Comparison of ENCODE assay signal across 17 cellular contexts in the genomic region with DNA sequence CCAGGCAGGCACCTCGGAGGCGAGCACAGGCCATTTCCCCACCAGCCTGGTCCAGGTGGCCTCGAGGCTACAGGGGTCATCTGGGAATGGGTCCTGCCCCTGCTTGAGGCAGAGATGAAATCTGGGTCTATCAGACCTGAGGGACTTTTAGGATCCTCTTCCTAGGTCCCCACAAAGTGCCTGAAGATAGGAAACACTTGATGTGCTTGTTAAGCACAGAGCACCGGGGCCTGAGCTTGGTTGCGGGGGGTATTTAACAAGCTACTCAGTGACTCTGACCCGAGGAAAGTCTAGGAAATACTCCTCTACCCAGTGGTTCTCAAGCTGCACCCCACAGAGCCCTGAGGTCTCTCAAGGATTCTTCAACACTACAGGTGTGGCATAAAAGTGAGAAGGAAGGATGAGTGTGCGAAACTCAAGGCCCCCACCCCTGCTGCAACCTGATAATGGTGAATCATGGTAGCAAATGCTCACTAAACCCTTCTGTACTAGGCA.
DNase-seq lines count a peak whose midpoint lies in the region; ATAC-seq, FAIRE-seq and TF ChIP-seq lines count a peak whose summit lies in the region.
"Had no signal": no experiment of that assay in that cellular context is flagged by ENCODE, and none has a peak within 500 bp of the region (broad histone marks: within the 10 kb centered on the region; RNA-seq: fewer than 3 reads in every experiment).

No MANE protein-coding gene starts in this region.

- TF ChIP-seq CTCF in left ventricle myocardium inferior (IDR thresholded peaks at IDR 0.05; ENCODE audit: borderline replicate concordance) (no peak), esophagus muscularis mucosa (IDR thresholded peaks at IDR 0.05) (no peak), pancreas (IDR thresholded peaks at IDR 0.05) (no peak), uterus (IDR thresholded peaks at IDR 0.05) (no peak), CD14-positive monocyte (IDR thresholded peaks at IDR 0.05) (no peak)

- no peak for TF ChIP-seq POLR2A in esophagus muscularis mucosa (IDR thresholded peaks at IDR 0.05; ENCODE audit: low read depth)
- no peak for TF ChIP-seq POLR2A in uterus (IDR thresholded peaks at IDR 0.05)

- WGBS in esophagus muscularis mucosa = 80% methylated on average over 7 of the region's 7 CpGs
- WGBS in pancreas, 2 donors = 59 to 77% methylated on average over 7 of the region's 7 CpGs

- TF ChIP-seq EP300 in esophagus muscularis mucosa (IDR thresholded peaks at IDR 0.05) = no peak

- H3K9me3 Mint-ChIP-seq in T-helper 2 cell treated with Interferon-gamma antibody and Interleukin-4, amounts not matched to agents 5 μg/mL and 100 μg/mL, for 36 hours = no peaks in the 10 kb centered on the region
- H3K9me3 Mint-ChIP-seq in CD14-positive monocyte = peaks cover 0 to 3% (median 0%) of the 10 kb centered on the region in 7 donors
- H3K9me3 Mint-ChIP-seq: HFFc6 had no signal

- H3K36me3 ChIP-seq in left ventricle myocardium inferior (no peaks in the 10 kb centered on the region), esophagus muscularis mucosa (no peaks in the 10 kb centered on the region), pancreas (no peaks in the 10 kb centered on the region), uterus (no peaks in the 10 kb centered on the region)
- H3K36me3 ChIP-seq: MG63 had no signal

- ATAC-seq in Right ventricle myocardium superior (ENCODE audit: poor library complexity) = no peak
- ATAC-seq in pancreas = peak in 1 of 4 donors; percentile 15
- ATAC-seq: Panc1 had no signal

- H3K27ac Mint-ChIP-seq in T-helper 2 cell treated with Interferon-gamma antibody and Interleukin-4, amounts not matched to agents 5 μg/mL and 100 μg/mL, for 36 hours = no peak overlapping the region
- no peak overlapping the region for H3K27ac Mint-ChIP-seq in CD14-positive monocyte
- H3K27ac Mint-ChIP-seq: B cell, HFFc6 had no signal

- H3K9me3 ChIP-seq in left ventricle myocardium inferior (replicated peaks) (no peaks in the 10 kb centered on the region), esophagus muscularis mucosa (no peaks in the 10 kb centered on the region), pancreas (no peaks in the 10 kb centered on the region), uterus (no peaks in the 10 kb centered on the region)
- H3K9me3 ChIP-seq: MG63 had no signal

- intact Hi-C loops in left ventricle myocardium inferior (cut with micrococcal nuclease) (no loop called here), Right ventricle myocardium superior (cut with DNase I) (no loop called here), esophagus muscularis mucosa (cut with DNase I) (no loop called here), pancreas (cut with DNase I) (no loop called here), uterus (cut with DNase I; ENCODE audit: low total_unique reads) (loop anchor here (10.0 kb wide), 1 partner anchor 140 kb away; no protein-coding TSS in a partner anchor), CD14-positive monocyte (cut with micrococcal nuclease) (no loop called here)

- H3K27ac ChIP-seq in left ventricle myocardium inferior (replicated peaks) (peak overlapping the region; percentile 48), esophagus muscularis mucosa (replicated peaks in 1 of 4) (peak overlapping the region in 3 of 4 donors; percentile 15 to 66 (median 44)), pancreas (peak overlapping the region; percentile 35 to 80 (median 58)), uterus (peak overlapping the region; percentile 83 to 88)

- no peaks in the 10 kb centered on the region for H3K36me3 Mint-ChIP-seq in T-helper 2 cell treated with Interferon-gamma antibody and Interleukin-4, amounts not matched to agents 5 μg/mL and 100 μg/mL, for 36 hours (ENCODE audit: low read depth)
- no peaks in the 10 kb centered on the region for H3K36me3 Mint-ChIP-seq in CD14-positive monocyte

- H3K4me1 ChIP-seq in left ventricle myocardium inferior (peaks cover 44% of the 10 kb centered on the region), esophagus muscularis mucosa (peaks cover 0 to 34% (median 31%) of the 10 kb centered on the region in 4 donors), pancreas (peaks cover 7 to 21% (median 15%) of the 10 kb centered on the region in 3 donors), uterus (no peaks in the 10 kb centered on the region)

- H3K4me3 Mint-ChIP-seq in T-helper 2 cell treated with Interferon-gamma antibody and Interleukin-4, amounts not matched to agents 5 μg/mL and 100 μg/mL, for 36 hours = no peak overlapping the region
- H3K4me3 Mint-ChIP-seq in CD14-positive monocyte = no peak overlapping the region
- H3K4me3 Mint-ChIP-seq: B cell, HFFc6 had no signal

- no peaks in the 10 kb centered on the region for H3K27me3 ChIP-seq in left ventricle myocardium inferior (ENCODE audit: low read depth)
- H3K27me3 ChIP-seq in esophagus muscularis mucosa = no peaks in the 10 kb centered on the region
- H3K27me3 ChIP-seq in pancreas = no peaks in the 10 kb centered on the region
- H3K27me3 ChIP-seq in uterus = no peaks in the 10 kb centered on the region
- H3K27me3 ChIP-seq: MG63 had no signal

- no peaks in the 10 kb centered on the region for H3K4me1 Mint-ChIP-seq in T-helper 2 cell treated with Interferon-gamma antibody and Interleukin-4, amounts not matched to agents 5 μg/mL and 100 μg/mL, for 36 hours (ENCODE audit: low read depth)
- no peaks in the 10 kb centered on the region for H3K4me1 Mint-ChIP-seq in CD14-positive monocyte
- H3K4me1 Mint-ChIP-seq: B cell had no signal

- no peak overlapping the region for H3K4me3 ChIP-seq in left ventricle myocardium inferior
- no peak overlapping the region for H3K4me3 ChIP-seq in esophagus muscularis mucosa
- H3K4me3 ChIP-seq in pancreas = no peak overlapping the region
- H3K4me3 ChIP-seq in uterus = no peak overlapping the region
- H3K4me3 ChIP-seq: MG63 had no signal

- DNase-seq in left ventricle myocardium inferior (no peak), Right ventricle myocardium superior (no peak), esophagus muscularis mucosa (ENCODE audit: extremely low spot score) (no peak), pancreas (no peak), uterus (no peak), HUDEP-2 (lab: John Stamatoyannopoulos, UW; ENCODE audit: unreplicated experiment in 76 of 76) (no peak), CD14-positive monocyte (ENCODE audit: low spot score) (no peak)
- DNase-seq in T-helper 2 cell treated with Interferon-gamma antibody and Interleukin-4, amounts not matched to agents 5 μg/mL and 100 μg/mL, for 36 hours (ENCODE audit: low spot score) = no peak
- DNase-seq: H7, HFFc6, MG63, NCI-H1694 treated with DMSO at 0.1 percent for 48 hours, NCI-H2081 treated with DMSO at 0.1 percent for 48 hours, NCI-H510A treated with DMSO at 0.1 percent for 48 hours, NCI-H748 treated with DMSO at 0.1 percent for 48 hours had no signal

- no peak for FAIRE-seq in pancreas (lab: Jason Lieb, UNC)

- peaks cover 6% of the 10 kb centered on the region for H3K27me3 Mint-ChIP-seq in T-helper 2 cell treated with Interferon-gamma antibody and Interleukin-4, amounts not matched to agents 5 μg/mL and 100 μg/mL, for 36 hours (ENCODE audit: low read depth)
- peaks cover 2 to 3% (median 2%) of the 10 kb centered on the region in 3 donors for H3K27me3 Mint-ChIP-seq in CD14-positive monocyte (ENCODE audit: low read depth in 3 of 3)
